11 cellular contexts compared by ENCODE assay signal in the genomic region with DNA sequence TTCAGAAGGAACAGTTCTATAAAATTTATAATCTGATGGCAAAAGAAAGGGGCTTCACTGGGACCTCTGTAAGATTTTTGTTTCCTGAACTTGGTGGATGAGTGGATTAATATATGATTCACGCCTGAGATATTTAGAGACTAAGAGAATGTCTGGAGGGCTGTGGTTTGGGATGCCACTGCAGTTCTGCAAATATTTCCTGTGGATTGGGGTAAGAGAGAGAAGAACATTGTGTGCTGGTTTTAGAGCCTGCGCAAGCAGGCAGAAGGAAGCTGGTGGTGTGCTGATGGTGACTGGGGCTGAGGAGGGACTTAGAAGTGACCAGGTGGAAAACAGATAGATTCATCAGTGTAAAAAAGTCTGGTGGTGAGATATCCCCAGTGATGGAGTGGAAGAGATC.
DNase-seq lines count a peak whose midpoint lies in the region; ATAC-seq and TF ChIP-seq lines count a peak whose summit lies in the region.
"Had no signal": no experiment of that assay in that cellular context is flagged by ENCODE, and none has a peak within 500 bp of the region (broad histone marks: within the 10 kb centered on the region; RNA-seq: fewer than 3 reads in every experiment).

No MANE protein-coding gene starts in this region.

- H3K27me3 Mint-ChIP-seq in stimulated activated memory B cell treated with anti-CD40 and anti-IgM and Interleukin-4, amounts not matched to agents 10 μg/mL and 1 μg/mL and 100 μg/mL, for 72 hours = no peaks in the 10 kb centered on the region
- H3K27me3 Mint-ChIP-seq in stimulated activated naive B cell treated with anti-CD40 and anti-IgM and Interleukin-4, amounts not matched to agents 10 μg/mL and 1 μg/mL and 100 μg/mL, for 72 hours = peaks cover 0 to 4% of the 10 kb centered on the region in 2 donors

- peak; percentile 32 to 54 for DNase-seq in SJCRH30
- no peak for DNase-seq in esophagus squamous epithelium (lab: John Stamatoyannopoulos, UW)
- peak; percentile 60 to 75 for DNase-seq in trophoblast cell
- DNase-seq in stimulated activated naive B cell treated with anti-CD40 and anti-IgM and Interleukin-4, amounts not matched to agents 10 μg/mL and 1 μg/mL and 100 μg/mL, for 72 hours = no peak
- DNase-seq in ureter (ENCODE audit: low spot score) = no peak
- DNase-seq: left cardiac atrium; NK-92 treated with Interleukin-12 subunit alpha and Interleukin-12 subunit beta, amount 100 ng/mL, for 24 hours had no signal

- no peak overlapping the region for H3K18ac ChIP-seq in trophoblast cell (ENCODE audit: low read length)

- H3K4ac ChIP-seq in trophoblast cell (ENCODE audit: low read depth, low read length) = no peak overlapping the region

- no peak overlapping the region for H3K9ac ChIP-seq in BLaER1 treated with 17β-estradiol and CSF1 and Interleukin-3, amounts not matched to agents 10 nM and 100 nM
- H3K9ac ChIP-seq in trophoblast cell (ENCODE audit: low read length) = no peak overlapping the region

- peak overlapping the region; percentile 11 for H2BK12ac ChIP-seq in trophoblast cell (ENCODE audit: low read length)

- no peak for ATAC-seq in stimulated activated memory B cell treated with anti-CD40 and anti-IgM and Interleukin-4, amounts not matched to agents 10 μg/mL and 1 μg/mL and 100 μg/mL, for 72 hours
- ATAC-seq in stimulated activated naive B cell treated with anti-CD40 and anti-IgM and Interleukin-4, amounts not matched to agents 10 μg/mL and 1 μg/mL and 100 μg/mL, for 72 hours (replicated peaks) = no peak
- ATAC-seq in GM21576 (IDR thresholded peaks at IDR 0.05; ENCODE audit: unreplicated experiment) = no peak
- ATAC-seq: HCT116, left cardiac atrium had no signal

- peaks cover 7 to 22% (median 12%) of the 10 kb centered on the region in 11 experiments; a peak in 19 of 22 replicates for H3K9me3 ChIP-seq in BLaER1 treated with 17β-estradiol and CSF1 and Interleukin-3, amounts not matched to agents 10 nM and 100 nM (replicated peaks in 1 of 11)
- H3K9me3 ChIP-seq in SJCRH30 (replicated peaks) (0 out of 2 replicates have a peak, but pooled peaks cover 5% of the 10 kb centered on the region), esophagus squamous epithelium (no peaks in the 10 kb centered on the region), trophoblast cell (ENCODE audit: insufficient read depth, low read depth, low read length) (no peaks in the 10 kb centered on the region)

- peak overlapping the region; percentile 34 for H4K91ac ChIP-seq in trophoblast cell (ENCODE audit: low read depth, low read length)

- no peak overlapping the region for H2AK5ac ChIP-seq in trophoblast cell (ENCODE audit: low read length)

- WGBS in esophagus squamous epithelium, 2 donors = 64 to 91% methylated on average over 2 of the region's 2 CpGs
- no CpG with 5 or more reads among the region's 2 CpGs for WGBS in trophoblast cell (ENCODE audit: extremely low coverage, insufficient coverage, insufficient read length)

- H3K23ac ChIP-seq in trophoblast cell (ENCODE audit: low read length) = no peak overlapping the region

- no peak for TF ChIP-seq CTCF in esophagus squamous epithelium (IDR thresholded peaks at IDR 0.05)

- H2AFZ ChIP-seq in trophoblast cell (ENCODE audit: insufficient read depth, low read length, poor library complexity) = no peak overlapping the region

- no peaks in the 10 kb centered on the region for H4K20me1 ChIP-seq in BLaER1 treated with 17β-estradiol and CSF1 and Interleukin-3, amounts not matched to agents 10 nM and 100 nM

- no peaks in the 10 kb centered on the region for H3K36me3 Mint-ChIP-seq in stimulated activated memory B cell treated with anti-CD40 and anti-IgM and Interleukin-4, amounts not matched to agents 10 μg/mL and 1 μg/mL and 100 μg/mL, for 72 hours
- no peaks in the 10 kb centered on the region for H3K36me3 Mint-ChIP-seq in stimulated activated naive B cell treated with anti-CD40 and anti-IgM and Interleukin-4, amounts not matched to agents 10 μg/mL and 1 μg/mL and 100 μg/mL, for 72 hours

- H3K79me1 ChIP-seq in trophoblast cell (ENCODE audit: low read length) = peaks cover 5% of the 10 kb centered on the region

- no peak overlapping the region for H3K27ac Mint-ChIP-seq in stimulated activated memory B cell treated with anti-CD40 and anti-IgM and Interleukin-4, amounts not matched to agents 10 μg/mL and 1 μg/mL and 100 μg/mL, for 72 hours
- H3K27ac Mint-ChIP-seq in stimulated activated naive B cell treated with anti-CD40 and anti-IgM and Interleukin-4, amounts not matched to agents 10 μg/mL and 1 μg/mL and 100 μg/mL, for 72 hours = no peak overlapping the region

- H3K4me1 ChIP-seq in BLaER1 treated with 17β-estradiol and CSF1 and Interleukin-3, amounts not matched to agents 10 nM and 100 nM = peaks cover 0 to 24% (median 10%) of the 10 kb centered on the region in 10 experiments; a peak in 12 of 20 replicates
- H3K4me1 ChIP-seq in SJCRH30 (peaks cover 19% of the 10 kb centered on the region), esophagus squamous epithelium (peaks cover 0 to 4% (median 0%) of the 10 kb centered on the region in 3 donors), trophoblast cell (ENCODE audit: control insufficient read depth in 1 of 2, insufficient read depth in 2 of 2, low read length in 2 of 2) (peaks cover 0 to 2% of the 10 kb centered on the region in 2 experiments)

- H3K4me1 Mint-ChIP-seq in stimulated activated memory B cell treated with anti-CD40 and anti-IgM and Interleukin-4, amounts not matched to agents 10 μg/mL and 1 μg/mL and 100 μg/mL, for 72 hours = no peaks in the 10 kb centered on the region
- no peaks in the 10 kb centered on the region for H3K4me1 Mint-ChIP-seq in stimulated activated naive B cell treated with anti-CD40 and anti-IgM and Interleukin-4, amounts not matched to agents 10 μg/mL and 1 μg/mL and 100 μg/mL, for 72 hours

- H3K27ac ChIP-seq in BLaER1 treated with 17β-estradiol and CSF1 and Interleukin-3, amounts not matched to agents 10 nM and 100 nM = no peak overlapping the region
- H3K27ac ChIP-seq in SJCRH30 = peak overlapping the region; percentile 31
- H3K27ac ChIP-seq in esophagus squamous epithelium = peak overlapping the region in 3 of 4 donors; percentile 34 to 72 (median 40)
- H3K27ac ChIP-seq in trophoblast cell (ENCODE audit: low read depth, low read length) = peak overlapping the region; percentile 74

- H3K36me3 ChIP-seq in BLaER1 treated with 17β-estradiol and CSF1 and Interleukin-3, amounts not matched to agents 10 nM and 100 nM = no peaks in the 10 kb centered on the region
- 0 out of 2 replicates have a peak, but pooled peaks cover 3% of the 10 kb centered on the region for H3K36me3 ChIP-seq in SJCRH30
- no peaks in the 10 kb centered on the region for H3K36me3 ChIP-seq in esophagus squamous epithelium
- peaks cover 0 to 2% of the 10 kb centered on the region in 2 experiments for H3K36me3 ChIP-seq in trophoblast cell (ENCODE audit: control insufficient read depth in 1 of 2, insufficient read depth in 2 of 2, low read length in 2 of 2)

- H4K12ac ChIP-seq in trophoblast cell (ENCODE audit: low read depth, low read length) = no peak overlapping the region

- H2BK120ac ChIP-seq in trophoblast cell (ENCODE audit: insufficient read depth, low read length, poor library complexity) = no peak overlapping the region

- no peaks in the 10 kb centered on the region for H3K79me2 ChIP-seq in trophoblast cell (ENCODE audit: control insufficient read depth, insufficient read depth, low read length, poor library complexity)

- no peak overlapping the region for H3K4me3 ChIP-seq in BLaER1 treated with 17β-estradiol and CSF1 and Interleukin-3, amounts not matched to agents 10 nM and 100 nM
- H3K4me3 ChIP-seq in SJCRH30 (no peak overlapping the region), esophagus squamous epithelium (no peak overlapping the region), trophoblast cell (ENCODE audit: low read depth, low read length) (no peak overlapping the region)

- H3K4me3 Mint-ChIP-seq in stimulated activated memory B cell treated with anti-CD40 and anti-IgM and Interleukin-4, amounts not matched to agents 10 μg/mL and 1 μg/mL and 100 μg/mL, for 72 hours = no peak overlapping the region
- no peak overlapping the region for H3K4me3 Mint-ChIP-seq in stimulated activated naive B cell treated with anti-CD40 and anti-IgM and Interleukin-4, amounts not matched to agents 10 μg/mL and 1 μg/mL and 100 μg/mL, for 72 hours

- intact Hi-C loops in esophagus squamous epithelium (cut with DNase I) = no loop called here

- H3K4me2 ChIP-seq in BLaER1 treated with 17β-estradiol and CSF1 and Interleukin-3, amounts not matched to agents 10 nM and 100 nM = peak overlapping the region in 6 of 11 experiments; percentile 9 to 55 (median 40); a peak in 9 of 22 replicates
- no peak overlapping the region for H3K4me2 ChIP-seq in trophoblast cell (ENCODE audit: low read length)

- no peaks in the 10 kb centered on the region for H3K27me3 ChIP-seq in BLaER1 treated with 17β-estradiol and CSF1 and Interleukin-3, amounts not matched to agents 10 nM and 100 nM
- no peaks in the 10 kb centered on the region for H3K27me3 ChIP-seq in SJCRH30
- no peaks in the 10 kb centered on the region for H3K27me3 ChIP-seq in esophagus squamous epithelium
- no peaks in the 10 kb centered on the region for H3K27me3 ChIP-seq in trophoblast cell (ENCODE audit: insufficient read depth, low read length)

- H4K8ac ChIP-seq in trophoblast cell (ENCODE audit: low read depth, low read length) = no peak overlapping the region

- no peak overlapping the region for H3K14ac ChIP-seq in trophoblast cell (ENCODE audit: low read length)

- no peaks in the 10 kb centered on the region for H3K9me3 Mint-ChIP-seq in stimulated activated memory B cell treated with anti-CD40 and anti-IgM and Interleukin-4, amounts not matched to agents 10 μg/mL and 1 μg/mL and 100 μg/mL, for 72 hours
- peaks cover 3 to 4% of the 10 kb centered on the region in 2 donors for H3K9me3 Mint-ChIP-seq in stimulated activated naive B cell treated with anti-CD40 and anti-IgM and Interleukin-4, amounts not matched to agents 10 μg/mL and 1 μg/mL and 100 μg/mL, for 72 hours

- H2BK5ac ChIP-seq in trophoblast cell (ENCODE audit: low read depth, low read length, poor library complexity) = peak overlapping the region; percentile 44

- TF ChIP-seq POLR2A in esophagus squamous epithelium (IDR thresholded peaks at IDR 0.05) = no peak

Comparison
In these comparisons a context has a peak if more than half of its experiments do, and no peak if none do; other contexts are left out.
1. H3K27ac ChIP-seq: peak in SJCRH30 (single experiment), esophagus squamous epithelium (3 of 4) and trophoblast cell (single experiment); none in BLaER1 treated with 17β-estradiol and CSF1 and Interleukin-3, amounts not matched to agents 10 nM and 100 nM (0 of 11).
2. DNase-seq: peak in SJCRH30 (2 of 2) and trophoblast cell (2 of 2); none in esophagus squamous epithelium (single experiment), stimulated activated naive B cell treated with anti-CD40 and anti-IgM and Interleukin-4, amounts not matched to agents 10 μg/mL and 1 μg/mL and 100 μg/mL, for 72 hours (single experiment) and ureter (single experiment).